Comparison of ENCODE assay signal across 15 cellular contexts in genomic region chr13:109971006-109971744, GRCh38.
DNase-seq lines count a peak whose midpoint lies in the region; ATAC-seq and TF ChIP-seq lines count a peak whose summit lies in the region.
"Had no signal": no experiment of that assay in that cellular context is flagged by ENCODE, and none has a peak within 500 bp of the region (broad histone marks: within the 10 kb centered on the region; RNA-seq: fewer than 3 reads in every experiment).

No MANE protein-coding gene starts in this region.

- no peaks in the 10 kb centered on the region for H3K4me1 ChIP-seq in GM23248 (ENCODE audit: insufficient read depth)
- H3K4me1 ChIP-seq: Caco-2, SJCRH30 had no signal

- H3K4me1 Mint-ChIP-seq in brain, result peaks cover 18% of the 10 kb centered on the region
- H3K4me1 Mint-ChIP-seq in T-helper 2 cell treated with Interferon-gamma antibody and Interleukin-4, amounts not matched to agents 5 μg/mL and 100 μg/mL, for 36 hours (ENCODE audit: low read depth), result no peaks in the 10 kb centered on the region

- H3K9me3 ChIP-seq in GM23248 (ENCODE audit: low read depth) (no peaks in the 10 kb centered on the region), neural cell (ENCODE audit: low read length) (no peaks in the 10 kb centered on the region)
- H3K9me3 ChIP-seq: SJCRH30 had no signal

- H2AFZ ChIP-seq in GM23248 (peak overlapping the region; percentile 54), neural cell (ENCODE audit: low read depth, low read length) (no peak overlapping the region)

- intact Hi-C loops in sciatic nerve (cut with DNase I), result no loop called here

- no peaks in the 10 kb centered on the region for H3K27me3 Mint-ChIP-seq in brain
- H3K27me3 Mint-ChIP-seq in T-helper 2 cell treated with Interferon-gamma antibody and Interleukin-4, amounts not matched to agents 5 μg/mL and 100 μg/mL, for 36 hours (ENCODE audit: low read depth), result no peaks in the 10 kb centered on the region

- H4K20me1 ChIP-seq in GM23248 (ENCODE audit: insufficient read depth) (no peaks in the 10 kb centered on the region), neural cell (ENCODE audit: insufficient read depth) (no peaks in the 10 kb centered on the region)

- no peak for ATAC-seq in GM18867 (IDR thresholded peaks at IDR 0.05; ENCODE audit: unreplicated experiment)
- no peak for ATAC-seq in sciatic nerve
- ATAC-seq: K562 had no signal

- H3K27me3 ChIP-seq in BJ (ENCODE audit: control insufficient read depth, insufficient read depth, low read length), result no peaks in the 10 kb centered on the region
- H3K27me3 ChIP-seq in GM23248 (replicated peaks; ENCODE audit: insufficient read depth), result no peaks in the 10 kb centered on the region; the same call in 1 of the 2 replicates
- H3K27me3 ChIP-seq in neural cell (ENCODE audit: insufficient read depth, low read depth, low read length), result no peaks in the 10 kb centered on the region
- H3K27me3 ChIP-seq: SJCRH30 had no signal

- H3K27ac Mint-ChIP-seq in brain, result peak overlapping the region; percentile 60 to 93 (median 84)
- H3K27ac Mint-ChIP-seq in T-helper 2 cell treated with Interferon-gamma antibody and Interleukin-4, amounts not matched to agents 5 μg/mL and 100 μg/mL, for 36 hours, result no peak overlapping the region

- H3K9me2 ChIP-seq in GM23248 (ENCODE audit: insufficient read depth), result no peaks in the 10 kb centered on the region
- H3K9me2 ChIP-seq in neural cell (ENCODE audit: insufficient read depth, low read length), result no peaks in the 10 kb centered on the region

- H3K36me3 Mint-ChIP-seq in brain, result no peaks in the 10 kb centered on the region
- no peaks in the 10 kb centered on the region for H3K36me3 Mint-ChIP-seq in T-helper 2 cell treated with Interferon-gamma antibody and Interleukin-4, amounts not matched to agents 5 μg/mL and 100 μg/mL, for 36 hours (ENCODE audit: low read depth)

- DNase-seq in BJ (ENCODE audit: low read depth) (peak; percentile 55), GM23248 (peak; percentile 61), NCI-H748 (lab: John Stamatoyannopoulos, UW; ENCODE audit: unreplicated experiment) (no peak), sciatic nerve (ENCODE audit: low spot score) (no peak)
- DNase-seq in T-helper 2 cell treated with Interferon-gamma antibody and Interleukin-4, amounts not matched to agents 5 μg/mL and 100 μg/mL, for 36 hours (ENCODE audit: low spot score), result no peak
- DNase-seq: Caco-2, NCI-H187, NCI-H82, SJCRH30 had no signal

- peaks cover 14 to 19% (median 16%) of the 10 kb centered on the region in 5 experiments for H3K9me3 Mint-ChIP-seq in brain
- H3K9me3 Mint-ChIP-seq in T-helper 2 cell treated with Interferon-gamma antibody and Interleukin-4, amounts not matched to agents 5 μg/mL and 100 μg/mL, for 36 hours, result no peaks in the 10 kb centered on the region

- H3K27ac ChIP-seq in GM23248 (no peak overlapping the region), neural cell (ENCODE audit: low read length) (peak overlapping the region; percentile 26)
- H3K27ac ChIP-seq: C4-2B, HL-60, SJCRH30 had no signal

- in situ Hi-C loops in GM23248 (cut with MboI), result no loop called here

- H3K4me2 ChIP-seq in GM23248 (ENCODE audit: unreplicated experiment) (peak overlapping the region; percentile 45), neural cell (ENCODE audit: low read length) (peak overlapping the region; percentile 30)

- H3K79me2 ChIP-seq in GM23248 (ENCODE audit: insufficient read depth) (no peaks in the 10 kb centered on the region), neural cell (replicated peaks; ENCODE audit: insufficient read depth, low read length) (no peaks in the 10 kb centered on the region)

- no peaks in the 10 kb centered on the region for H3F3A ChIP-seq in GM23248 (ENCODE audit: insufficient read depth)
- H3F3A ChIP-seq in neural cell (ENCODE audit: insufficient read depth, low read length, poor library complexity, severe bottlenecking), result no peaks in the 10 kb centered on the region

- TF ChIP-seq RAD21 in neural cell (conservative IDR thresholded peaks at IDR 0.05), result no peak

- H3K4me3 ChIP-seq in BJ (ENCODE audit: low read depth, low read length) (no peak overlapping the region), GM23248 (no peak overlapping the region), neural cell (ENCODE audit: low read length) (peak overlapping the region; percentile 28)
- H3K4me3 ChIP-seq: K562, SJCRH30 had no signal

- TF ChIP-seq CTCF in BJ (IDR thresholded peaks at IDR 0.05; ENCODE audit: insufficient read depth, low read depth, low read length) (no peak), brain (conservative IDR thresholded peaks at IDR 0.05) (no peak), neural cell (IDR thresholded peaks at IDR 0.05; ENCODE audit: poor library complexity, severe bottlenecking) (no peak)

- WGBS in GM23248 (ENCODE audit: low coverage in 1 of 2, low lambda C conversion rate in 2 of 2, missing lambda C conversion rate in 2 of 2), 2 experiments, result 16 to 19% methylated on average over 17 of the region's 17 CpGs

- H3K4me3 Mint-ChIP-seq in brain, result peak overlapping the region in 3 of 5 experiments; percentile 7 to 47 (median 29)
- no peak overlapping the region for H3K4me3 Mint-ChIP-seq in T-helper 2 cell treated with Interferon-gamma antibody and Interleukin-4, amounts not matched to agents 5 μg/mL and 100 μg/mL, for 36 hours

- TF ChIP-seq EP300 in neural cell (conservative IDR thresholded peaks at IDR 0.05; ENCODE audit: poor library complexity, severe bottlenecking), result no peak

- POLR2A ChIA-PET in BJ (lab: Charles Lee), result interaction anchor here (1.3 kb wide), 1 partner anchor 14 kb away, joined by 4 read pairs; no protein-coding TSS in a partner anchor

- no peaks in the 10 kb centered on the region for H3K36me3 ChIP-seq in BJ (ENCODE audit: control insufficient read depth, insufficient read depth, low read length)
- H3K36me3 ChIP-seq in GM23248 (ENCODE audit: low read depth), result no peaks in the 10 kb centered on the region
- no peaks in the 10 kb centered on the region for H3K36me3 ChIP-seq in neural cell (ENCODE audit: insufficient read depth, low read length)
- H3K36me3 ChIP-seq: SJCRH30 had no signal

- CTCF ChIA-PET in BJ (lab: Yijun Ruan, JAX), result interaction anchor here (1.3 to 1.4 kb wide), 2 partner anchors 8 to 10 kb away, joined by 3 to 4 read pairs; no protein-coding TSS in a partner anchor

- H3K9ac ChIP-seq in GM23248, result no peak overlapping the region
- no peak overlapping the region for H3K9ac ChIP-seq in neural cell (ENCODE audit: low read length)

TF ChIP-seq in neural cell, 6 proteins besides CTCF, POLR2A, EP300 and RAD21:
- TF ChIP-seq, protein P1, sequence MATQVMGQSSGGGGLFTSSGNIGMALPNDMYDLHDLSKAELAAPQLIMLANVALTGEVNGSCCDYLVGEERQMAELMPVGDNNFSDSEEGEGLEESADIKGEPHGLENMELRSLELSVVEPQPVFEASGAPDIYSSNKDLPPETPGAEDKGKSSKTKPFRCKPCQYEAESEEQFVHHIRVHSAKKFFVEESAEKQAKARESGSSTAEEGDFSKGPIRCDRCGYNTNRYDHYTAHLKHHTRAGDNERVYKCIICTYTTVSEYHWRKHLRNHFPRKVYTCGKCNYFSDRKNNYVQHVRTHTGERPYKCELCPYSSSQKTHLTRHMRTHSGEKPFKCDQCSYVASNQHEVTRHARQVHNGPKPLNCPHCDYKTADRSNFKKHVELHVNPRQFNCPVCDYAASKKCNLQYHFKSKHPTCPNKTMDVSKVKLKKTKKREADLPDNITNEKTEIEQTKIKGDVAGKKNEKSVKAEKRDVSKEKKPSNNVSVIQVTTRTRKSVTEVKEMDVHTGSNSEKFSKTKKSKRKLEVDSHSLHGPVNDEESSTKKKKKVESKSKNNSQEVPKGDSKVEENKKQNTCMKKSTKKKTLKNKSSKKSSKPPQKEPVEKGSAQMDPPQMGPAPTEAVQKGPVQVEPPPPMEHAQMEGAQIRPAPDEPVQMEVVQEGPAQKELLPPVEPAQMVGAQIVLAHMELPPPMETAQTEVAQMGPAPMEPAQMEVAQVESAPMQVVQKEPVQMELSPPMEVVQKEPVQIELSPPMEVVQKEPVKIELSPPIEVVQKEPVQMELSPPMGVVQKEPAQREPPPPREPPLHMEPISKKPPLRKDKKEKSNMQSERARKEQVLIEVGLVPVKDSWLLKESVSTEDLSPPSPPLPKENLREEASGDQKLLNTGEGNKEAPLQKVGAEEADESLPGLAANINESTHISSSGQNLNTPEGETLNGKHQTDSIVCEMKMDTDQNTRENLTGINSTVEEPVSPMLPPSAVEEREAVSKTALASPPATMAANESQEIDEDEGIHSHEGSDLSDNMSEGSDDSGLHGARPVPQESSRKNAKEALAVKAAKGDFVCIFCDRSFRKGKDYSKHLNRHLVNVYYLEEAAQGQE (IDR thresholded peaks at IDR 0.05; ENCODE audit: borderline replicate concordance), result peak; percentile 63
- TF ChIP-seq EZH2 (IDR thresholded peaks at IDR 0.05; ENCODE audit: borderline replicate concordance, insufficient read depth, low read length, poor library complexity, severe bottlenecking), result no peak

Comparison
In these comparisons a context has a peak if more than half of its experiments do, and no peak if none do; other contexts are left out.
1. DNase-seq: peak in BJ (single experiment) and GM23248 (single experiment); none in T-helper 2 cell treated with Interferon-gamma antibody and Interleukin-4, amounts not matched to agents 5 μg/mL and 100 μg/mL, for 36 hours (single experiment), NCI-H748 (single experiment) and sciatic nerve (single experiment).